ENCODE assay signal across 1 cellular context in genomic region chr6:1903780-1904493, GRCh38.
TF ChIP-seq lines count a peak whose summit lies in the region.

No MANE protein-coding gene starts in this region.

TF ChIP-seq in K562, 482 proteins besides CTCF, POLR2A, EP300 and RAD21 (continued from another document):
- TF ChIP-seq TFE3 (CRISPR knock-in tag; IDR thresholded peaks at IDR 0.05) (peak; percentile 44), POLR2G (IDR thresholded peaks at IDR 0.05; ENCODE audit: low read depth, low read length) (no peak), JUN (IDR thresholded peaks at IDR 0.05; ENCODE audit: borderline replicate concordance, low read depth, low read length) (no peak), JUN (CRISPR knock-in tag; IDR thresholded peaks at IDR 0.05; ENCODE audit: borderline replicate concordance) (no peak)
